ENCODE assay signal across 7 cellular contexts in the genomic region with DNA sequence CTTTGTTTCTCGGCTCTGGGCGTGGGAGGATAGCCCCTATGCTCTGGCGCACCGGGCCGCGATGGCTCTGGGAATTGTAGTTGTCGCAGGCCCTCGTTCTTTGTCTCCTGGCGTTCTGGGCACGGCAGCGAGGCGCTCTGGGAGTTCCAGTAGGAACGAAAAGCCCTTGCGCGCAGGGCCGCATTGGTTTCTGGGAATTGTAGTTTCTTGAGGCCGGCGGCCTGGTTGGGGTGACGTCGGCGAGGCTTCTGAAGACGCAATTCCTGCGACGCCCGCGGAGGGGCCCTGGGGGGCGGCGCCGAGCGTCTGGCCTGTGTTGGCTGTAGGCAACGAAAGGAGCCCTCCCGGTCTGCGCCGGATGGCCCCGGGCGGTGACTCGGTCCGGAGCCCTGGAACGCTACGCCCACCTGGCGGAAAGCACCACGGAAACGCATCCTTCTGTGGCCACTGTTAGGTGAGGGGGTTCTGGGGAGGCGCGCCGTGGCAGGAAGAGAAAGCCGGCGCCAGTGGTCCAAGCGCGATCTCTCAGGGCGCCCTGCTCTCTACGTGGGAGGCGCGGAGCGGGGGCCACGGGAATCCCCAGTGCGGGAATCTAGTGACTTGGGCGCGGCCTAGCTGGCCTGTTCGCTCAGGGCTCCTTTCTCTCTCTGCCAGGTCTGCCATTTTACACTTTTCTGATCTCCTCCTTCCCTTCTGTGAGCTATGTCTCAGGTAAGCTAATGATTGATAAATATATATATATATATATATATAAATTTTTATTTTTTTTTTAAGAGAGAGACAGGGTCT. TPM values are rescaled to one million over a fixed set of nuclear protein-coding genes. Genes with fewer than 3 reads are reported as not detected.
DNase-seq lines count a peak whose midpoint lies in the region; ATAC-seq, FAIRE-seq and TF ChIP-seq lines count a peak whose summit lies in the region.

TSS of gene ZNF140 (plus strand) at position 305 of the 789 bp plus-strand sequence. CDS start at position 703, 398 bp downstream.

- H3K4me3 ChIP-seq in K562 = peak within 1 kb of the TSS; percentile 91
- H3K4me3 ChIP-seq in sigmoid colon = peak within 1 kb of the TSS; percentile 63 to 90 (median 78)

- in situ Hi-C loops in K562 (cut with MboI) = no loop called here

- H4K20me1 ChIP-seq in K562 (replicated peaks; ENCODE audit: control insufficient read depth, insufficient read depth, low read length) = no peaks in the 10 kb centered on the region

- peaks cover 7% of the 10 kb centered on the region for H3K4me1 Mint-ChIP-seq in T-helper 2 cell treated with Interferon-gamma antibody and Interleukin-4, amounts not matched to agents 5 μg/mL and 100 μg/mL, for 36 hours (ENCODE audit: low read depth)

- no peak within 1 kb of the TSS for H3K27ac Mint-ChIP-seq in T-helper 2 cell treated with Interferon-gamma antibody and Interleukin-4, amounts not matched to agents 5 μg/mL and 100 μg/mL, for 36 hours

- peak; percentile 14 to 18; a peak in 1 of 4 replicates for TF ChIP-seq RAD21 in K562 (CRISPR knock-in tag; conservative IDR thresholded peaks at IDR 0.05 in 1 of 2, IDR thresholded peaks at IDR 0.05 in 1 of 2)

- H2AFZ ChIP-seq in K562 (ENCODE audit: low read depth, low read length) = peak within 1 kb of the TSS; percentile 84

- peaks cover 54% of the 10 kb centered on the region for H3K9me3 Mint-ChIP-seq in T-helper 2 cell treated with Interferon-gamma antibody and Interleukin-4, amounts not matched to agents 5 μg/mL and 100 μg/mL, for 36 hours

- H3K4me3 Mint-ChIP-seq in T-helper 2 cell treated with Interferon-gamma antibody and Interleukin-4, amounts not matched to agents 5 μg/mL and 100 μg/mL, for 36 hours = no peak within 1 kb of the TSS

- H3K4me2 ChIP-seq in K562 (ENCODE audit: insufficient read depth, low read length) = peak within 1 kb of the TSS; percentile 75

- no peaks in the 10 kb centered on the region for H3K9me1 ChIP-seq in K562 (ENCODE audit: control insufficient read depth, insufficient read depth, low read length)

- peaks cover 55% of the 10 kb centered on the region for H3K36me3 Mint-ChIP-seq in T-helper 2 cell treated with Interferon-gamma antibody and Interleukin-4, amounts not matched to agents 5 μg/mL and 100 μg/mL, for 36 hours (ENCODE audit: low read depth)

- H3K27me3 ChIP-seq in K562 (ENCODE audit: control insufficient read depth in 2 of 2, insufficient read depth in 2 of 2, low read length in 2 of 2) = no peaks in the 10 kb centered on the region
- H3K27me3 ChIP-seq in sigmoid colon = no peaks in the 10 kb centered on the region

- no peak for FAIRE-seq in K562 (lab: Jason Lieb, UNC)

- no peak for TF ChIP-seq EP300 in K562 (IDR thresholded peaks at IDR 0.05; ENCODE audit: low read length)
- TF ChIP-seq EP300 in sigmoid colon (IDR thresholded peaks at IDR 0.05) = peak in 2 of 4 donors; percentile 6 to 24

- POLR2A ChIA-PET in K562 (lab: Yijun Ruan, JAX) = interaction anchor here (0.6 to 1.0 kb wide), 6 partner anchors 9 to 171 kb away, joined by 3 to 5 read pairs (median 4); partner anchors contain the start of genes ZNF10, ZNF26, ZNF268 and ZNF891

- TF ChIP-seq POLR2A in GM15510 (IDR thresholded peaks at IDR 0.05; ENCODE audit: borderline replicate concordance, extremely low read depth, insufficient read length) (peak; percentile 61), K562 (conservative IDR thresholded peaks at IDR 0.05) (peak; percentile 81), sigmoid colon (IDR thresholded peaks at IDR 0.05) (peak; percentile 49 to 56)

- peak; percentile 68 for ATAC-seq in HG02840 (IDR thresholded peaks at IDR 0.05; ENCODE audit: low FRiP score, unreplicated experiment)
- peak; percentile 90 for ATAC-seq in K562

- TF ChIP-seq CTCF in K562 (IDR thresholded peaks at IDR 0.05 in 2 of 3, conservative IDR thresholded peaks at IDR 0.05 in 1 of 3; ENCODE audit: insufficient read depth in 2 of 3, low read depth in 1 of 3, low read length in 3 of 3) (no peak; a peak in 2 of 6 replicates), sigmoid colon (IDR thresholded peaks at IDR 0.05) (peak in 2 of 4 experiments; percentile 23 to 38)

- peaks cover 8% of the 10 kb centered on the region for H3K79me2 ChIP-seq in K562 (ENCODE audit: control insufficient read depth, insufficient read depth, low read length)

- peak within 1 kb of the TSS; percentile 99 for H3K27ac ChIP-seq in K562 (ENCODE audit: extremely low read depth, low read depth, low read length)
- peak within 1 kb of the TSS; percentile 92 to 98 (median 96) for H3K27ac ChIP-seq in sigmoid colon

- peak within 1 kb of the TSS; percentile 87 to 93 for H3K9ac ChIP-seq in K562 (ENCODE audit: insufficient read depth in 1 of 2, low read depth in 2 of 2, low read length in 2 of 2)

- H3K36me3 ChIP-seq in K562 (ENCODE audit: control insufficient read depth, insufficient read depth, low read length) (peaks cover 17% of the 10 kb centered on the region; the same call in 2 of the 3 replicates), sigmoid colon (peaks cover 22 to 39% (median 36%) of the 10 kb centered on the region in 4 donors)

- DNase-seq in NCI-H146 treated with DMSO at 0.1 percent for 48 hours (lab: John Stamatoyannopoulos, UW; ENCODE audit: unreplicated experiment) = peak; percentile 95
- DNase-seq in T-helper 2 cell treated with Interferon-gamma antibody and Interleukin-4, amounts not matched to agents 5 μg/mL and 100 μg/mL, for 36 hours (ENCODE audit: low spot score) = peak; percentile 97
- DNase-seq in K562 (ENCODE audit: extremely low read depth in 1 of 4, low spot score in 3 of 4) = peak; percentile 86 to 96 (median 86)
- DNase-seq in iPS DF 19.7 (ENCODE audit: low read depth, low spot score) = peak; percentile 90
- DNase-seq in sigmoid colon = peak; percentile 98

- H3K4me1 ChIP-seq in K562 (replicated peaks in 1 of 2; ENCODE audit: control insufficient read depth in 2 of 2, insufficient read depth in 2 of 2, low read length in 2 of 2) (peaks cover 5 to 10% of the 10 kb centered on the region in 2 experiments; a peak in 3 of 5 replicates), sigmoid colon (peaks cover 0 to 10% (median 4%) of the 10 kb centered on the region in 4 donors)

- BruUV-seq in K562 (replicated peaks; lab: Mats Ljungman, UMichigan) = no TSS peak

- peaks cover 22% of the 10 kb centered on the region for H3K9me3 ChIP-seq in K562 (replicated peaks; ENCODE audit: control insufficient read depth, insufficient read depth, low read depth, low read length)
- peaks cover 25 to 76% (median 54%) of the 10 kb centered on the region in 4 donors for H3K9me3 ChIP-seq in sigmoid colon

- WGBS in K562 (ENCODE audit: insufficient coverage, low coverage, missing lambda C conversion rate) = under 1% methylated on average over 59 of the region's 60 CpGs
- WGBS in sigmoid colon, 2 donors = 0 to 1% methylated on average over 60 of the region's 60 CpGs

- intact Hi-C loops in K562 (cut with micrococcal nuclease) (loop anchor here (1.0 kb wide), 4 partner anchors 44 to 100 kb away; partner anchors contain the start of genes ZNF10, ZNF26, ZNF268 and ZNF84), sigmoid colon (cut with DNase I) (loop anchor here (1.0 to 5.0 kb wide), 5 partner anchors 44 to 254 kb away; partner anchors contain the start of genes GOLGA3, ZNF10, ZNF26 and ZNF268)

- H3K27me3 Mint-ChIP-seq in T-helper 2 cell treated with Interferon-gamma antibody and Interleukin-4, amounts not matched to agents 5 μg/mL and 100 μg/mL, for 36 hours (ENCODE audit: low read depth) = no peaks in the 10 kb centered on the region

- CTCF ChIA-PET in K562 (lab: Yijun Ruan, JAX; ENCODE audit: low intra/inter-chr PET ratio) = no interaction called here

TF ChIP-seq in K562, 482 proteins besides CTCF, POLR2A, EP300 and RAD21 (continues in another document):
- peak; percentile 79; the same call in 1 of the 2 replicates for TF ChIP-seq SMAD4 (CRISPR knock-in tag; conservative IDR thresholded peaks at IDR 0.05)
- TF ChIP-seq ZEB2 (IDR thresholded peaks at IDR 0.05) = peak; percentile 53; the same call in 1 of the 2 replicates
- TF ChIP-seq TEAD1 (CRISPR knock-in tag; IDR thresholded peaks at IDR 0.05) = no peak; a peak in 1 of 4 replicates
- no peak for TF ChIP-seq TEAD4 (IDR thresholded peaks at IDR 0.05; ENCODE audit: low read length)
- peak; percentile 22; the same call in 1 of the 2 replicates for TF ChIP-seq TEAD4 (CRISPR knock-in tag; IDR thresholded peaks at IDR 0.05; ENCODE audit: borderline replicate concordance)
- peak; percentile 72 for TF ChIP-seq RBBP5 (IDR thresholded peaks at IDR 0.05; ENCODE audit: borderline replicate concordance, insufficient read depth, low read length, poor library complexity, severe bottlenecking)
- TF ChIP-seq ETV1 (tag; conservative IDR thresholded peaks at IDR 0.05; ENCODE audit: low read depth) = no peak
- no peak for TF ChIP-seq ZBED1 (IDR thresholded peaks at IDR 0.05)
- TF ChIP-seq L3MBTL2 (IDR thresholded peaks at IDR 0.05) = peak; percentile 77
- TF ChIP-seq ATF1 (CRISPR knock-in tag; IDR thresholded peaks at IDR 0.05) = peak; percentile 69; the same call in 1 of the 2 replicates
- TF ChIP-seq ATF1 (tag; IDR thresholded peaks at IDR 0.05) = peak; percentile 95
- TF ChIP-seq ZNF717 (CRISPR knock-in tag; IDR thresholded peaks at IDR 0.05) = no peak
- TF ChIP-seq CCNT2 (IDR thresholded peaks at IDR 0.05; ENCODE audit: borderline replicate concordance, extremely low read depth, insufficient read length, low read depth, low read length) = peak; percentile 52

RNA-seq across cellular contexts. Expression of gene ZNF140, which starts in this region (rescaled TPM):
- 21.0 and 27.2 TPM in 2 replicates for total RNA-seq in K562 (2011; cell fraction: chromatin; rRNA removed; ENCODE audit: low replicate concordance)
- total RNA-seq in K562 (2011; cell fraction: nucleolus; rRNA removed) = 13.0 and 14.2 TPM in 2 replicates
- 20.3 and 33.6 TPM in 2 replicates for total RNA-seq in K562 (2011; cell fraction: nucleoplasm; rRNA removed)
- total RNA-seq in K562 (2014; rRNA removed) (10.9 and 12.8 TPM in 2 replicates), K562 (2014; rRNA removed; fragmentation: Illumina TruSeq; extraction: Trizol) (6.8 and 8.4 TPM in 2 replicates), K562 (2015; rRNA removed; fragmentation: Illumina TruSeq; extraction: Trizol) (6.7 and 7.2 TPM in 2 replicates), K562 (2021) (4.0 and 4.9 TPM in 2 replicates), sigmoid colon (10 to 100 TPM; 12.4 to 18.8 (median 15.4) TPM)
- polyA plus RNA-seq in K562 (2011; rRNA removed) (6.4 and 7.8 TPM in 2 replicates), K562 (2014; fragmentation: Illumina TruSeq; extraction: Trizol) (5.3 and 6.1 TPM in 2 replicates), K562 (2014; fragmentation: Nextera tagmentation; extraction: Ambion mirVana) (1 to 10 TPM; 1.6 to 3.4 TPM), K562 (2014; rRNA removed) (4.3 and 4.5 TPM in 2 replicates), sigmoid colon (10 to 100 TPM in 2 of 3 donors, 1 to 10 TPM in 1; 7.8 to 14.8 (median 12.9) TPM)
- 3.2 and 3.6 TPM in 2 replicates for polyA plus RNA-seq in K562 (2011; cell fraction: cytosol; rRNA removed)
- polyA plus RNA-seq in K562 (2011; cell fraction: nucleus; rRNA removed) = 6.8 and 8.6 TPM in 2 replicates
- polyA plus RNA-seq in K562 (2012) = 5.6 and 8.1 TPM in 2 replicates
- polyA minus RNA-seq in K562 (2011; rRNA and poly(A)+ RNA removed) = 9.4 and 11.5 TPM in 2 replicates
- 3.5 and 4.3 TPM in 2 replicates for polyA minus RNA-seq in K562 (2011; cell fraction: cytosol; rRNA and poly(A)+ RNA removed)
- 12.7 and 16.4 TPM in 2 replicates for polyA minus RNA-seq in K562 (2011; cell fraction: nucleus; rRNA and poly(A)+ RNA removed)

Comparison
In these comparisons a context has a peak if more than half of its experiments do, and no peak if none do; other contexts are left out.
1. Peak in every context shown above with its lines: DNase-seq, ATAC-seq, H3K4me3 ChIP-seq and H3K27ac ChIP-seq.